ENCODE assay signal across 19 cellular contexts in genomic region chr2:8107162-8107561, GRCh38.
"Had no signal": no experiment of that assay in that cellular context is flagged by ENCODE, and none has a peak within 500 bp of the region (broad histone marks: within the 10 kb centered on the region; RNA-seq: fewer than 3 reads in every experiment).

No MANE protein-coding gene starts in this region.

- H3K4me1 Mint-ChIP-seq: stimulated activated naive CD8-positive, alpha-beta T cell treated with anti-CD3 and anti-CD28 coated beads, Interleukin-15, amount 100 ng/mL, for 72 hours had no signal

- H3K4me1 ChIP-seq: esophagus squamous epithelium, sigmoid colon, transverse colon had no signal

- H3K4me3 Mint-ChIP-seq: effector memory CD8-positive, alpha-beta T cell; naive thymus-derived CD4-positive, alpha-beta T cell; stimulated activated naive B cell treated with anti-CD40 and anti-IgM and Interleukin-4, amounts not matched to agents 10 μg/mL and 1 μg/mL and 100 μg/mL, for 72 hours; stimulated activated naive CD8-positive, alpha-beta T cell treated with anti-CD3 and anti-CD28 coated beads, Interleukin-15, amount 100 ng/mL, for 72 hours had no signal

- H3K4me3 ChIP-seq: esophagus squamous epithelium, gastroesophageal sphincter, lung, sigmoid colon, skin epidermis, thoracic aorta, transverse colon had no signal

- H3K36me3 Mint-ChIP-seq: stimulated activated naive B cell treated with anti-CD40 and anti-IgM and Interleukin-4, amounts not matched to agents 10 μg/mL and 1 μg/mL and 100 μg/mL, for 72 hours had no signal

- H3K36me3 ChIP-seq: esophagus squamous epithelium, gastroesophageal sphincter, sigmoid colon, thoracic aorta, transverse colon had no signal

- H3K9me3 ChIP-seq: esophagus squamous epithelium, gastroesophageal sphincter, sigmoid colon, thoracic aorta, transverse colon had no signal

- H3K27me3 Mint-ChIP-seq: effector memory CD8-positive, alpha-beta T cell had no signal

- DNase-seq: effector memory CD8-positive, alpha-beta T cell; esophagus squamous epithelium; foreskin fibroblast; left colon; left ventricle myocardium superior; mesenchymal stem cell; naive thymus-derived CD4-positive, alpha-beta T cell; posterior cingulate gyrus; sigmoid colon; stimulated activated CD4-positive, alpha-beta T cell treated with anti-CD3 and anti-CD28 coated beads, Interleukin-2, amount 100 ng/mL, for 24 hours; stimulated activated CD4-positive, alpha-beta T cell treated with anti-CD3 and anti-CD28 coated beads, Interleukin-4, amount 100 ng/mL, for 4 hours; stimulated activated naive B cell treated with anti-CD40 and anti-IgM and Interleukin-4, amounts not matched to agents 10 μg/mL and 1 μg/mL and 100 μg/mL, for 72 hours; stimulated activated naive CD8-positive, alpha-beta T cell treated with anti-CD3 and anti-CD28 coated beads, Interleukin-15, amount 100 ng/mL, for 72 hours; transverse colon had no signal

- H3K27ac Mint-ChIP-seq: naive thymus-derived CD4-positive, alpha-beta T cell; stimulated activated naive B cell treated with anti-CD40 and anti-IgM and Interleukin-4, amounts not matched to agents 10 μg/mL and 1 μg/mL and 100 μg/mL, for 72 hours; stimulated activated naive CD8-positive, alpha-beta T cell treated with anti-CD3 and anti-CD28 coated beads, Interleukin-15, amount 100 ng/mL, for 72 hours had no signal

- H3K27ac ChIP-seq: epithelial cell of prostate, esophagus squamous epithelium, gastroesophageal sphincter, sigmoid colon, skin epidermis, thoracic aorta, transverse colon had no signal

- H3K27me3 ChIP-seq: esophagus squamous epithelium, gastroesophageal sphincter, sigmoid colon, transverse colon had no signal

- H3K9me3 Mint-ChIP-seq: effector memory CD8-positive, alpha-beta T cell; stimulated activated naive B cell treated with anti-CD40 and anti-IgM and Interleukin-4, amounts not matched to agents 10 μg/mL and 1 μg/mL and 100 μg/mL, for 72 hours; stimulated activated naive CD8-positive, alpha-beta T cell treated with anti-CD3 and anti-CD28 coated beads, Interleukin-15, amount 100 ng/mL, for 72 hours had no signal
